In the genomic region with DNA sequence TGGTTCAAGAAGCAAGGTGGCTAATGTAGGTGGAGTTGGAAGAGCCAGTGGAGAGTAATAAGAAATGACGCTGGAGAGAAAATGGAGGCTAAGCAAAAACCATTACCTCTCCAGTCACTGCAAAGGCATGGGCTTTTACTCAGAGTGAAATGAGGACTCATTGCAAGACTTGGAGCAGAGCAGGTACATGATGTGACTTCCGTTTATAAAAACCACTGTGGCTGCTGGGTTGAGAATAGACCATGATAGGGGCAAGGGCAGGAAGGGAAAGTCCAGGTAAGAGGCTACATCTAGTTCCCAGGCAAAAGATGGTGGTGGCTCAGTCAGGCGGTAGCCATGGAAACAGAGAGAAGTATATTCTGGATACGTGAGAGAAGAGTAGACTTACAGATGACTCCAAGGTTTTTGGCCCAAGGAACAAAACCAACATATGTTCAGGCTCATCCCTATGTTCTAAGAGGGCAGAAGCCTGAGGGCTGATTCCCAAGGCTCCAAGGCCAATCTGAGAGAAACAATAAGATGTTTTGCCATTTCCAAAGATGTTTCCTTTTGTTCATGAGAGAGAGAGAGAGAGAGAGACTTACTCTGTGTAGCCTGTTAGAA, we compare ENCODE assay signal across 34 cellular contexts. TPM values are rescaled to one million over a fixed set of nuclear protein-coding genes. Genes with fewer than 3 reads are reported as not detected.
DNase-seq lines count a peak whose midpoint lies in the region; ATAC-seq and TF ChIP-seq lines count a peak whose summit lies in the region.
"Had no signal": no experiment of that assay in that cellular context is flagged by ENCODE, and none has a peak within 500 bp of the region (broad histone marks: within the 10 kb centered on the region; RNA-seq: fewer than 3 reads in every experiment).

No MANE protein-coding gene starts in this region.

- no peak overlapping the region for H3K14ac ChIP-seq in neuronal stem cell (ENCODE audit: low read length)

- H3K36me3 ChIP-seq in breast epithelium (no peaks in the 10 kb centered on the region), neuronal stem cell (replicated peaks in 1 of 2; ENCODE audit: control insufficient read depth in 2 of 2, insufficient read depth in 2 of 2, low read length in 2 of 2) (no peaks in the 10 kb centered on the region)
- H3K36me3 ChIP-seq: gastroesophageal sphincter, MG63 had no signal

- H3K4ac ChIP-seq in neuronal stem cell (ENCODE audit: low read length), result no peak overlapping the region

- H3K27ac ChIP-seq in breast epithelium, result peak overlapping the region; percentile 50 to 64
- H3K27ac ChIP-seq in neuronal stem cell (replicated peaks; ENCODE audit: low read length), result no peak overlapping the region
- H3K27ac ChIP-seq: gastroesophageal sphincter, VCaP had no signal

- no peak overlapping the region for H2BK120ac ChIP-seq in neuronal stem cell (ENCODE audit: low read depth, low read length)

- H2AK5ac ChIP-seq in neuronal stem cell (ENCODE audit: low read depth, low read length), result no peak overlapping the region

- no peak for TF ChIP-seq POLR2A in breast epithelium (IDR thresholded peaks at IDR 0.05)

- H3K23ac ChIP-seq in neuronal stem cell (ENCODE audit: low read depth, low read length, poor library complexity), result no peak overlapping the region

- peak; percentile 65 for ATAC-seq in GM18867 (IDR thresholded peaks at IDR 0.05; ENCODE audit: unreplicated experiment)
- ATAC-seq: activated CD4-positive, alpha-beta T cell treated with anti-CD3 and anti-CD28 coated beads for 36 hours; activated CD8-positive, alpha-beta T cell treated with anti-CD3 and anti-CD28 coated beads for 36 hours; gastroesophageal sphincter; HCT116; mucosa of descending colon; natural killer cell; stimulated activated effector memory CD8-positive, alpha-beta T cell treated with anti-CD3 and anti-CD28 coated beads, Interleukin-12 subunit alpha, Interleukin-12 subunit beta, amount 100 ng/mL, for 72 hours had no signal

- no peak overlapping the region for H2AFZ ChIP-seq in neuronal stem cell (ENCODE audit: low read length)

- H3K4me3 ChIP-seq in breast epithelium (no peak overlapping the region), neuronal stem cell (ENCODE audit: low read length in 2 of 2) (no peak overlapping the region)
- H3K4me3 ChIP-seq: gastroesophageal sphincter, lung, MG63, mucosa of descending colon had no signal

- H4K91ac ChIP-seq in neuronal stem cell (ENCODE audit: low read depth, low read length, poor library complexity), result no peak overlapping the region

- H3K9me3 ChIP-seq in breast epithelium, result no peaks in the 10 kb centered on the region
- peaks cover 0 to 1% of the 10 kb centered on the region in 2 donors for H3K9me3 ChIP-seq in neuronal stem cell (replicated peaks in 1 of 2; ENCODE audit: control insufficient read depth in 2 of 2, insufficient read depth in 1 of 2, low read depth in 1 of 2, low read length in 2 of 2)
- H3K9me3 ChIP-seq: Caco-2, gastroesophageal sphincter, MG63, mucosa of descending colon had no signal

- no peak overlapping the region for H3K4me2 ChIP-seq in neuronal stem cell (ENCODE audit: insufficient read depth, low read length, poor library complexity, severe bottlenecking)

- H3K18ac ChIP-seq in neuronal stem cell (ENCODE audit: low read length), result no peak overlapping the region

- intact Hi-C loops in breast epithelium (cut with DNase I; ENCODE audit: low total_unique reads), result no loop called here

- WGBS in neuronal stem cell (ENCODE audit: extremely low coverage in 2 of 2, insufficient read length in 2 of 2, insufficient replicate concordance in 1 of 2), 2 donors, result no CpG with 5 or more reads among the region's 4 CpGs

- H4K8ac ChIP-seq in neuronal stem cell (ENCODE audit: low read depth, low read length), result no peak overlapping the region

- no peak overlapping the region for H2BK12ac ChIP-seq in neuronal stem cell (ENCODE audit: low read length)

- DNase-seq in EH (ENCODE audit: low read depth) (peak; percentile 38), Kasumi-1 (lab: John Stamatoyannopoulos, UW) (peak; percentile 58 to 76), breast epithelium (ENCODE audit: low spot score in 2 of 2) (no peak), HuH-7 (ENCODE audit: low spot score) (no peak), neuronal stem cell (ENCODE audit: low spot score) (no peak), ureter (ENCODE audit: low spot score) (no peak)
- DNase-seq: activated CD4-positive, alpha-beta T cell treated with anti-CD3 and anti-CD28 coated beads for 36 hours; activated CD8-positive, alpha-beta memory T cell treated with anti-CD3 and anti-CD28 coated beads, Interleukin-2, amount 50 U/mL, for 48 hours; activated CD8-positive, alpha-beta T cell treated with anti-CD3 and anti-CD28 coated beads for 36 hours; activated naive CD4-positive, alpha-beta T cell treated with anti-CD3 and anti-CD28 coated beads, Interleukin-2, amount 50 U/mL, for 16 hours; amygdala; Caco-2; DMS79; effector CD8-positive, alpha-beta T cell; hypothalamus; MG63; mucosa of descending colon; natural killer cell; NCI-H1105 treated with DMSO at 0.1 percent for 48 hours; NCI-H2029; NCI-H526 treated with DMSO at 0.1 percent for 48 hours; occipital lobe; SIG-M5; stimulated activated CD4-positive, alpha-beta T cell treated with anti-CD3 and anti-CD28 coated beads, Interleukin-15, amount 100 ng/mL, for 24 hours; SW 1271; T-helper 9 cell; trophoblast cell had no signal

- no peaks in the 10 kb centered on the region for H3K27me3 ChIP-seq in breast epithelium
- no peaks in the 10 kb centered on the region for H3K27me3 ChIP-seq in neuronal stem cell (ENCODE audit: control insufficient read depth in 3 of 3, insufficient read depth in 3 of 3, low read depth in 1 of 3, low read length in 3 of 3)
- H3K27me3 ChIP-seq: gastroesophageal sphincter, MG63 had no signal

- H3K4me1 ChIP-seq in breast epithelium, result peaks cover 0 to 10% of the 10 kb centered on the region in 2 donors
- H3K4me1 ChIP-seq in neuronal stem cell (ENCODE audit: control insufficient read depth in 2 of 2, insufficient read depth in 1 of 2, low read depth in 1 of 2, low read length in 2 of 2), result no peaks in the 10 kb centered on the region
- H3K4me1 ChIP-seq: Caco-2 had no signal

- TF ChIP-seq CTCF in breast epithelium (IDR thresholded peaks at IDR 0.05), result no peak

- H3K79me1 ChIP-seq in neuronal stem cell (ENCODE audit: low read depth, low read length), result no peaks in the 10 kb centered on the region

- no peak overlapping the region for H2BK5ac ChIP-seq in neuronal stem cell (ENCODE audit: low read length)

- no peak overlapping the region for H2BK15ac ChIP-seq in neuronal stem cell (ENCODE audit: low read length)

- no peak overlapping the region for H3K9ac ChIP-seq in neuronal stem cell (ENCODE audit: low read depth, low read length, poor library complexity)

RNA-seq across cellular contexts. Expression of a gene that starts 21.5 kb away (rescaled TPM):
- total RNA-seq in breast epithelium, result 10 to 100 TPM in 2 of 3 donors, 1 to 10 TPM in 1; 3.2 to 30.1 (median 18.7) TPM
- polyA plus RNA-seq in neuronal stem cell (2013, experiment 1 of 2), result 0.36 TPM
- polyA plus RNA-seq in neuronal stem cell (2013, experiment 2 of 2), result 0.36 TPM
- total RNA-seq in ureter, result 12.2 TPM
- total RNA-seq: activated CD4-positive, alpha-beta T cell treated with anti-CD3 and anti-CD28 coated beads for 36 hours; activated CD8-positive, alpha-beta T cell treated with anti-CD3 and anti-CD28 coated beads for 36 hours; Caco-2; natural killer cell had no signal
- polyA plus RNA-seq: CD14-positive monocyte had no signal

Comparison
In these comparisons a context has a peak if more than half of its experiments do, and no peak if none do; other contexts are left out.
1. DNase-seq: peak in EH (single experiment) and Kasumi-1 (2 of 2); none in breast epithelium (0 of 2), HuH-7 (single experiment), neuronal stem cell (single experiment) and ureter (single experiment).